ENCODE assay signal across 12 cellular contexts in the genomic region with DNA sequence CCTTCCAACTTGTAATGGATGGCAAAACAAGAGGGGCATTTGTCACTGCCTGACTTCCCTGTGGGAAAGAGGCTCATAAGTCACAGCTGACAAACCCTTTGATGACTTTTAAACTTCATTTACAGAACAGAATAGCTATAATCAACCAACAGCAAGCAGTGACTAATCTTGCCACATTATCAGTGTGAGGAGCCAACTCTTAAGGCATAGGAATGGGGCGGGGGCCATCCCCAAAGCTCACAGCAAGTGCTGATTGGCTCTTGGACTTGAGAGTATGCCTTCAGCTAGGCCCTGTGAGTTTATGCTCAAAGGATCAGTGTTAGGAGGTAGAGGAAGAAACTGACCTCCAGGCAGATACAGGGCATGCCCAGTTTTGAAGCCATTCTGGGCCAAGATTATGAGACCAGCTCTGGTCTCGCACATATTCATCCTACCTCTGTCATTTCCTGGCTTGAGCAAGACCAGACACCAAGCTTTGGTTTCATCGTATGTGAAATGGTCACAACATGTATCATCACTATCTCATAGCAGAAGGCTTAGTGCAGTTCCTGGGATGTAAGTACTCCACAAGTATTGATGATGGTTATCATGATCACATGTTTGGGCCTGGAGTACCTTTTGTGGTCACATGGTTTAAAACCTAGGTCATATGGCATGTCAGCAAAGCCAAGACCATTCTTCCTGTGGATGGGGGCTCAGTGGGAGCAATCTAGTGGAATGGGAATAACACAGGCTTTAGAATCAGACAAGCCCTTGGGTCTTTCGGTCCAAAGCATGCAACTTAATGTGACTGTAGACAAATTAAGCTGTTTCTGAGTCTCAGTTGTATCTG. TPM values are rescaled to one million over a fixed set of nuclear protein-coding genes. Genes with fewer than 3 reads are reported as not detected.
DNase-seq lines count a peak whose midpoint lies in the region; ATAC-seq, FAIRE-seq and TF ChIP-seq lines count a peak whose summit lies in the region.
"Had no signal": no experiment of that assay in that cellular context is flagged by ENCODE, and none has a peak within 500 bp of the region (broad histone marks: within the 10 kb centered on the region; RNA-seq: fewer than 3 reads in every experiment).

No MANE protein-coding gene starts in this region.

- H3K9me3 ChIP-seq in HepG2 (ENCODE audit: low read length) = no peaks in the 10 kb centered on the region
- no peaks in the 10 kb centered on the region for H3K9me3 ChIP-seq in right lobe of liver
- H3K9me3 ChIP-seq: BLaER1, left lung had no signal

- BruUV-seq in HepG2 (replicated peaks; lab: Mats Ljungman, UMichigan) = no TSS peak

- H3K4me3 ChIP-seq in HepG2 (replicated peaks in 1 of 3; ENCODE audit: insufficient read depth in 1 of 3, low read depth in 2 of 3, low read length in 3 of 3) (no peak overlapping the region), right lobe of liver (no peak overlapping the region)
- H3K4me3 ChIP-seq: BLaER1, left lung had no signal

- H3K4me2 ChIP-seq in HepG2 (ENCODE audit: low read depth, low read length) = no peak overlapping the region
- H3K4me2 ChIP-seq: BLaER1 had no signal

- intact Hi-C loops in HepG2 (cut with micrococcal nuclease; ENCODE audit: unreplicated experiment) = no loop called here
- intact Hi-C loops in right lobe of liver (cut with DNase I) = no loop called here

- WGBS in HepG2 (ENCODE audit: low lambda C conversion rate) = 98% methylated on average over 4 of the region's 4 CpGs
- 80% methylated on average over 2 of the region's 4 CpGs for WGBS in right lobe of liver (ENCODE audit: insufficient coverage, low coverage, low lambda C conversion rate, missing lambda C conversion rate)

- no peak overlapping the region for H2AFZ ChIP-seq in HepG2 (ENCODE audit: low read length)

- H3K4me3 Mint-ChIP-seq in activated T-helper 17 cell treated with anti-CD3 and anti-CD28 coated beads, Interleukin-2, amount 50 U/mL, for 72 hours = no peak overlapping the region
- no peak overlapping the region for H3K4me3 Mint-ChIP-seq in type B pancreatic cell

- no peak for TF ChIP-seq RAD21 in HepG2 (CRISPR knock-in tag; IDR thresholded peaks at IDR 0.05)

- peak overlapping the region; percentile 86 for H3K27ac Mint-ChIP-seq in activated T-helper 17 cell treated with anti-CD3 and anti-CD28 coated beads, Interleukin-2, amount 50 U/mL, for 72 hours
- peak overlapping the region; percentile 4 for H3K27ac Mint-ChIP-seq in type B pancreatic cell

- H3K36me3 ChIP-seq in HepG2 (replicated peaks in 1 of 2; ENCODE audit: control insufficient read depth in 1 of 2, insufficient read depth in 2 of 2, low read length in 2 of 2) (peaks cover 25 to 81% of the 10 kb centered on the region in 2 experiments), right lobe of liver (no peaks in the 10 kb centered on the region)
- H3K36me3 ChIP-seq: left lung had no signal

- TF ChIP-seq EP300 in HepG2 (IDR thresholded peaks at IDR 0.05; ENCODE audit: low read depth in 2 of 2, low read length in 2 of 2) (no peak), HepG2 (CRISPR knock-in tag; IDR thresholded peaks at IDR 0.05; ENCODE audit: borderline replicate concordance) (no peak)

- DNase-seq in HepG2 (ENCODE audit: low spot score) (no peak), right lobe of liver (no peak), islet precursor cell (peak; percentile 76), type B pancreatic cell (ENCODE audit: extremely low spot score, unreplicated experiment) (no peak), middle frontal gyrus (ENCODE audit: extremely low spot score, low spot score) (no peak), pons (ENCODE audit: low spot score) (no peak)
- DNase-seq: amniotic stem cell, left lung, occipital lobe had no signal

- peaks cover 30% of the 10 kb centered on the region for H3K36me3 Mint-ChIP-seq in activated T-helper 17 cell treated with anti-CD3 and anti-CD28 coated beads, Interleukin-2, amount 50 U/mL, for 72 hours (ENCODE audit: low read depth)
- H3K36me3 Mint-ChIP-seq in type B pancreatic cell = peaks cover 22% of the 10 kb centered on the region

- H3K9ac ChIP-seq in HepG2 (ENCODE audit: insufficient read depth, low read depth, low read length) = no peak overlapping the region
- H3K9ac ChIP-seq: BLaER1 had no signal

- TF ChIP-seq POLR2A in HepG2 (IDR thresholded peaks at IDR 0.05; ENCODE audit: insufficient read depth in 1 of 2, low read depth in 2 of 2, low read length in 2 of 2) (no peak), right lobe of liver (IDR thresholded peaks at IDR 0.05) (no peak)

- no peaks in the 10 kb centered on the region for H3K27me3 Mint-ChIP-seq in activated T-helper 17 cell treated with anti-CD3 and anti-CD28 coated beads, Interleukin-2, amount 50 U/mL, for 72 hours
- H3K27me3 Mint-ChIP-seq in type B pancreatic cell = no peaks in the 10 kb centered on the region

- no peaks in the 10 kb centered on the region for H3K9me3 Mint-ChIP-seq in activated T-helper 17 cell treated with anti-CD3 and anti-CD28 coated beads, Interleukin-2, amount 50 U/mL, for 72 hours
- no peaks in the 10 kb centered on the region for H3K9me3 Mint-ChIP-seq in type B pancreatic cell

- ATAC-seq in HepG2 (no peak), right lobe of liver (no peak), GM18907 (IDR thresholded peaks at IDR 0.05; ENCODE audit: unreplicated experiment) (no peak)
- ATAC-seq in activated T-helper 17 cell treated with anti-CD3 and anti-CD28 coated beads, Interleukin-2, amount 50 U/mL, for 72 hours (replicated peaks) = peak; percentile 75
- ATAC-seq: left lung had no signal

- no peak overlapping the region for H3K27ac ChIP-seq in HepG2 (ENCODE audit: extremely low read length, insufficient read depth, low read length)
- no peak overlapping the region for H3K27ac ChIP-seq in right lobe of liver
- H3K27ac ChIP-seq: BLaER1 had no signal

- FAIRE-seq in HepG2 (lab: Jason Lieb, UNC) = no peak

- TF ChIP-seq CTCF in HepG2 (CRISPR knock-in tag; IDR thresholded peaks at IDR 0.05) (no peak), right lobe of liver (IDR thresholded peaks at IDR 0.05) (no peak), type B pancreatic cell (conservative IDR thresholded peaks at IDR 0.05) (no peak)

- H4K20me1 ChIP-seq in HepG2 (ENCODE audit: insufficient read depth, low read length) = peaks cover 51% of the 10 kb centered on the region

- in situ Hi-C loops in HepG2 (cut with HindIII; ENCODE audit: extremely low pct_ligation_motif_present, low pct_unique_long_range_greater_than_20kb) = no loop called here

- POLR2A ChIA-PET in HepG2 (lab: Yijun Ruan, JAX) = no interaction called here

- H3K4me1 ChIP-seq in HepG2 (ENCODE audit: insufficient read depth, low read length) (no peaks in the 10 kb centered on the region), right lobe of liver (no peaks in the 10 kb centered on the region)

- peaks cover 51% of the 10 kb centered on the region for H3K4me1 Mint-ChIP-seq in activated T-helper 17 cell treated with anti-CD3 and anti-CD28 coated beads, Interleukin-2, amount 50 U/mL, for 72 hours
- H3K4me1 Mint-ChIP-seq in type B pancreatic cell (ENCODE audit: unreplicated experiment) = peaks cover 56% of the 10 kb centered on the region

- H3K27me3 ChIP-seq in HepG2 (ENCODE audit: control insufficient read depth in 1 of 2, insufficient read depth in 2 of 2, low read length in 2 of 2) (no peaks in the 10 kb centered on the region), right lobe of liver (no peaks in the 10 kb centered on the region)
- H3K27me3 ChIP-seq: BLaER1, left lung had no signal

- peaks cover 74% of the 10 kb centered on the region for H3K79me2 ChIP-seq in HepG2 (ENCODE audit: insufficient read depth, low read length)

- CTCF ChIA-PET in HepG2 (lab: Yijun Ruan, JAX; ENCODE audit: low intra/inter-chr PET ratio, low total read pairs) = no interaction called here

TF ChIP-seq in HepG2, 621 proteins besides CTCF, POLR2A, EP300 and RAD21 (continues in another document):
- TF ChIP-seq, protein P1, sequence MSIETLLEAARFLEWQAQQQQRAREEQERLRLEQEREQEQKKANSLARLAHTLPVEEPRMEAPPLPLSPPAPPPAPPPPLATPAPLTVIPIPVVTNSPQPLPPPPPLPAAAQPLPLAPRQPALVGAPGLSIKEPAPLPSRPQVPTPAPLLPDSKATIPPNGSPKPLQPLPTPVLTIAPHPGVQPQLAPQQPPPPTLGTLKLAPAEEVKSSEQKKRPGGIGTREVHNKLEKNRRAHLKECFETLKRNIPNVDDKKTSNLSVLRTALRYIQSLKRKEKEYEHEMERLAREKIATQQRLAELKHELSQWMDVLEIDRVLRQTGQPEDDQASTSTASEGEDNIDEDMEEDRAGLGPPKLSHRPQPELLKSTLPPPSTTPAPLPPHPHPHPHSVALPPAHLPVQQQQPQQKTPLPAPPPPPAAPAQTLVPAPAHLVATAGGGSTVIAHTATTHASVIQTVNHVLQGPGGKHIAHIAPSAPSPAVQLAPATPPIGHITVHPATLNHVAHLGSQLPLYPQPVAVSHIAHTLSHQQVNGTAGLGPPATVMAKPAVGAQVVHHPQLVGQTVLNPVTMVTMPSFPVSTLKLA (IDR thresholded peaks at IDR 0.05) = peak; percentile 71

RNA-seq across cellular contexts. Expression of a gene that starts 49.2 kb away (rescaled TPM):
- total RNA-seq in HepG2 (2016; rRNA removed; fragmentation: Illumina TruSeq; extraction: Trizol) (213 and 316 TPM in 2 replicates), right lobe of liver (10 to 100 TPM; 16.7 to 50.6 (median 30.8) TPM), type B pancreatic cell (ENCODE audit: low replicate concordance) (87.1 and 87.8 TPM in 2 replicates)
- 51.0 and 51.7 TPM in 2 replicates for total RNA-seq in HepG2 (2016; cell fraction: cytosol; rRNA removed; fragmentation: Illumina TruSeq; extraction: Trizol; ENCODE audit: low read depth)
- total RNA-seq in HepG2 (2016; cell fraction: insoluble cytoplasmic fraction; rRNA removed; fragmentation: Illumina TruSeq; extraction: Trizol) = 208 and 329 TPM in 2 replicates
- 97.8 and 98.8 TPM in 2 replicates for total RNA-seq in HepG2 (2016; cell fraction: membrane; rRNA removed; fragmentation: Illumina TruSeq; extraction: Trizol)
- 76.0 and 84.1 TPM in 2 replicates for total RNA-seq in HepG2 (2016; cell fraction: nucleus; rRNA removed; fragmentation: Illumina TruSeq; extraction: Trizol)
- 102 and 126 TPM in 2 replicates for polyA plus RNA-seq in HepG2 (2011; rRNA removed)
- polyA plus RNA-seq in HepG2 (2011; cell fraction: cytosol; rRNA removed) = 63.0 and 92.8 TPM in 2 replicates
- 22.9 and 30.3 TPM in 2 replicates for polyA plus RNA-seq in HepG2 (2011; cell fraction: nucleus; rRNA removed)
- polyA plus RNA-seq in HepG2 (2012) = 143 and 178 TPM in 2 replicates
- 36.0 and 36.2 TPM in 2 replicates for polyA plus RNA-seq in HepG2 (2016; cell fraction: cytosol; fragmentation: Illumina TruSeq; extraction: Trizol; ENCODE audit: low read depth)
- 299 and 317 TPM in 2 replicates for polyA plus RNA-seq in HepG2 (2016; cell fraction: insoluble cytoplasmic fraction; fragmentation: Illumina TruSeq; extraction: Trizol; ENCODE audit: low read depth)
- 66.5 and 67.3 TPM in 2 replicates for polyA plus RNA-seq in HepG2 (2016; cell fraction: membrane; fragmentation: Illumina TruSeq; extraction: Trizol; ENCODE audit: low read depth)
- 111 and 114 TPM in 2 replicates for polyA plus RNA-seq in HepG2 (2016; cell fraction: nucleus; fragmentation: Illumina TruSeq; extraction: Trizol; ENCODE audit: insufficient read depth, low read depth)
- polyA minus RNA-seq in HepG2 (2011; rRNA and poly(A)+ RNA removed; ENCODE audit: low replicate concordance) = 27.1 and 39.1 TPM in 2 replicates
- polyA minus RNA-seq in HepG2 (2011; cell fraction: cytosol; rRNA and poly(A)+ RNA removed) = 55.0 and 56.6 TPM in 2 replicates
- polyA minus RNA-seq in HepG2 (2011; cell fraction: nucleus; rRNA and poly(A)+ RNA removed) = 34.4 and 37.0 TPM in 2 replicates
- total RNA-seq in activated T-helper 17 cell treated with anti-CD3 and anti-CD28 coated beads, Interleukin-2, amount 50 U/mL, for 72 hours = 100 to 1,000 TPM in 1 of 2 donors, 10 to 100 TPM in 1; 64.0 to 107 TPM
